Comparison of ENCODE assay signal across 1 cellular context in genomic region chr19:12639901-12640613, GRCh38.
TF ChIP-seq lines count a peak whose summit lies in the region.

No MANE protein-coding gene starts in this region.

TF ChIP-seq in HepG2, 621 proteins besides CTCF, POLR2A, EP300 and RAD21 (continues in another document):
- 0 out of 2 replicates have a peak, but pooled peaks have one; percentile 27 for TF ChIP-seq ZNF317 (CRISPR knock-in tag; IDR thresholded peaks at IDR 0.05)
- peak; percentile 30; the same call in 1 of the 2 replicates for TF ChIP-seq ZNF574 (CRISPR knock-in tag; IDR thresholded peaks at IDR 0.05)
- TF ChIP-seq LCORL (IDR thresholded peaks at IDR 0.05): no peak
- TF ChIP-seq LCORL (CRISPR knock-in tag; IDR thresholded peaks at IDR 0.05): no peak
- no peak for TF ChIP-seq ZNF451 (CRISPR knock-in tag; IDR thresholded peaks at IDR 0.05)
- peak; percentile 34; the same call in 1 of the 2 replicates for TF ChIP-seq IKZF5 (CRISPR knock-in tag; IDR thresholded peaks at IDR 0.05)
- no peak for TF ChIP-seq ELF4 (CRISPR knock-in tag; IDR thresholded peaks at IDR 0.05; ENCODE audit: borderline replicate concordance)
- TF ChIP-seq ZNF619 (CRISPR knock-in tag; IDR thresholded peaks at IDR 0.05): 0 out of 2 replicates have a peak, but pooled peaks have one; percentile 36
- TF ChIP-seq ZNF883 (CRISPR knock-in tag; IDR thresholded peaks at IDR 0.05; ENCODE audit: not compliant biosample characterization): peak; percentile 49
- TF ChIP-seq STAT5B (CRISPR knock-in tag; IDR thresholded peaks at IDR 0.05): no peak
- TF ChIP-seq, protein P1, sequence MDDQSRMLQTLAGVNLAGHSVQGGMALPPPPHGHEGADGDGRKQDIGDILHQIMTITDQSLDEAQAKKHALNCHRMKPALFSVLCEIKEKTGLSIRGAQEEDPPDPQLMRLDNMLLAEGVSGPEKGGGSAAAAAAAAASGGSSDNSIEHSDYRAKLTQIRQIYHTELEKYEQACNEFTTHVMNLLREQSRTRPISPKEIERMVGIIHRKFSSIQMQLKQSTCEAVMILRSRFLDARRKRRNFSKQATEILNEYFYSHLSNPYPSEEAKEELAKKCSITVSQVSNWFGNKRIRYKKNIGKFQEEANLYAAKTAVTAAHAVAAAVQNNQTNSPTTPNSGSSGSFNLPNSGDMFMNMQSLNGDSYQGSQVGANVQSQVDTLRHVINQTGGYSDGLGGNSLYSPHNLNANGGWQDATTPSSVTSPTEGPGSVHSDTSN (CRISPR knock-in tag; IDR thresholded peaks at IDR 0.05; ENCODE audit: borderline replicate concordance): no peak
- TF ChIP-seq ZBTB10 (CRISPR knock-in tag; IDR thresholded peaks at IDR 0.05; ENCODE audit: borderline replicate concordance): no peak
- no peak for TF ChIP-seq ZKSCAN1 (IDR thresholded peaks at IDR 0.05; ENCODE audit: low read length)
- TF ChIP-seq BORCS8-MEF2B (CRISPR knock-in tag; IDR thresholded peaks at IDR 0.05): no peak
- TF ChIP-seq ZNF251 (CRISPR knock-in tag; IDR thresholded peaks at IDR 0.05): no peak
- TF ChIP-seq HDAC2 (CRISPR knock-in tag; IDR thresholded peaks at IDR 0.05): 0 out of 2 replicates have a peak, but pooled peaks have one; percentile 18
- TF ChIP-seq ZNF792 (CRISPR knock-in tag; IDR thresholded peaks at IDR 0.05): 0 out of 2 replicates have a peak, but pooled peaks have one; percentile 26
- no peak for TF ChIP-seq EZH2 (conservative IDR thresholded peaks at IDR 0.05; ENCODE audit: low read depth, low read length)
- peak; percentile 68 for TF ChIP-seq SKI (IDR thresholded peaks at IDR 0.05; ENCODE audit: partially characterized antibody)
- TF ChIP-seq MTA1 (CRISPR knock-in tag; IDR thresholded peaks at IDR 0.05; ENCODE audit: borderline replicate concordance): peak; percentile 30; the same call in 1 of the 2 replicates
- TF ChIP-seq, protein P2, sequence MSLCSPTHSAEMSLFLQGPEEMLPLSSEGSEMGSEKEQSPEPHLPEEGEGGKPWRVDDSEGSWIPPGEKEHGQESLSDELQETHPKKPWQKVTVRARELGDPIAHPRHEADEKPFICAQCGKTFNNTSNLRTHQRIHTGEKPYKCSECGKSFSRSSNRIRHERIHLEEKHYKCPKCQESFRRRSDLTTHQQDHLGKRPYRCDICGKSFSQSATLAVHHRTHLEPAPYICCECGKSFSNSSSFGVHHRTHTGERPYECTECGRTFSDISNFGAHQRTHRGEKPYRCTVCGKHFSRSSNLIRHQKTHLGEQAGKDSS (CRISPR knock-in tag; IDR thresholded peaks at IDR 0.05; ENCODE audit: borderline replicate concordance, low read depth): peak; percentile 21; the same call in 1 of the 2 replicates
- TF ChIP-seq ZSCAN20 (CRISPR knock-in tag; IDR thresholded peaks at IDR 0.05; ENCODE audit: borderline replicate concordance): peak; percentile 94
- TF ChIP-seq ZMYM3 (CRISPR knock-in tag; IDR thresholded peaks at IDR 0.05): peak; percentile 56; the same call in 1 of the 2 replicates
- TF ChIP-seq, protein P3, sequence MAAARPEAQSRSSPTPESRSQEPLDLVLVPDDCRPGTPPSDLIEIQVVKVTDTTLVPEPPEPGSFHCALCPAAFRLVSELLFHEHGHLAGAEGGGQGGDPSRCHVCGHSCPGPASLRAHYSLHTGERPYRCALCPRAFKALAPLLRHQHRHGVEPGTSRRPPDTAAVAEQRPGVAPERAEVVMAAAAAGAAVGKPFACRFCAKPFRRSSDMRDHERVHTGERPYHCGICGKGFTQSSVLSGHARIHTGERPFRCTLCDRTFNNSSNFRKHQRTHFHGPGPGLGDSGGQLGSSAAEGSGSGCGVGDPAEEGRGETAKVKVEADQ (CRISPR knock-in tag; IDR thresholded peaks at IDR 0.05; ENCODE audit: borderline replicate concordance): no peak
- TF ChIP-seq, protein P4, sequence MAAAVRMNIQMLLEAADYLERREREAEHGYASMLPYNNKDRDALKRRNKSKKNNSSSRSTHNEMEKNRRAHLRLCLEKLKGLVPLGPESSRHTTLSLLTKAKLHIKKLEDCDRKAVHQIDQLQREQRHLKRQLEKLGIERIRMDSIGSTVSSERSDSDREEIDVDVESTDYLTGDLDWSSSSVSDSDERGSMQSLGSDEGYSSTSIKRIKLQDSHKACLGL (CRISPR knock-in tag; IDR thresholded peaks at IDR 0.05): 0 out of 2 replicates have a peak, but pooled peaks have one; percentile 32
- TF ChIP-seq XBP1 (CRISPR knock-in tag; IDR thresholded peaks at IDR 0.05): no peak
- TF ChIP-seq SMC3 (IDR thresholded peaks at IDR 0.05; ENCODE audit: low read length): 0 out of 2 replicates have a peak, but pooled peaks have one; percentile 9
- no peak for TF ChIP-seq ZNF446 (CRISPR knock-in tag; IDR thresholded peaks at IDR 0.05)
- 0 out of 2 replicates have a peak, but pooled peaks have one; percentile 24 for TF ChIP-seq ARNTL (CRISPR knock-in tag; IDR thresholded peaks at IDR 0.05)
- TF ChIP-seq ZNF598 (CRISPR knock-in tag; IDR thresholded peaks at IDR 0.05; ENCODE audit: borderline replicate concordance): 0 out of 2 replicates have a peak, but pooled peaks have one; percentile 77
- TF ChIP-seq, protein P5, sequence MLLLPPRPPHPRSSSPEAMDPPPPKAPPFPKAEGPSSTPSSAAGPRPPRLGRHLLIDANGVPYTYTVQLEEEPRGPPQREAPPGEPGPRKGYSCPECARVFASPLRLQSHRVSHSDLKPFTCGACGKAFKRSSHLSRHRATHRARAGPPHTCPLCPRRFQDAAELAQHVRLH (CRISPR knock-in tag; IDR thresholded peaks at IDR 0.05; ENCODE audit: borderline replicate concordance, low read depth): 0 out of 2 replicates have a peak, but pooled peaks have one; percentile 45
- TF ChIP-seq IRF2 (CRISPR knock-in tag; IDR thresholded peaks at IDR 0.05): peak; percentile 46; the same call in 1 of the 2 replicates
- TF ChIP-seq ZNF17 (CRISPR knock-in tag; IDR thresholded peaks at IDR 0.05): no peak
- 0 out of 2 replicates have a peak, but pooled peaks have one; percentile 56 for TF ChIP-seq MEIS1 (CRISPR knock-in tag; IDR thresholded peaks at IDR 0.05; ENCODE audit: borderline replicate concordance)
- TF ChIP-seq MEF2D (CRISPR knock-in tag; IDR thresholded peaks at IDR 0.05): no peak
- TF ChIP-seq HOXA3 (CRISPR knock-in tag; IDR thresholded peaks at IDR 0.05): peak; percentile 56; the same call in 1 of the 2 replicates
- no peak for TF ChIP-seq ZNF749 (CRISPR knock-in tag; IDR thresholded peaks at IDR 0.05; ENCODE audit: borderline replicate concordance)
- 0 out of 2 replicates have a peak, but pooled peaks have one; percentile 15 for TF ChIP-seq PAXIP1 (CRISPR knock-in tag; conservative IDR thresholded peaks at IDR 0.05)
- 0 out of 2 replicates have a peak, but pooled peaks have one; percentile 20 for TF ChIP-seq CAMTA2 (CRISPR knock-in tag; IDR thresholded peaks at IDR 0.05; ENCODE audit: borderline replicate concordance)
- peak; percentile 75 for TF ChIP-seq CBFB (CRISPR knock-in tag; IDR thresholded peaks at IDR 0.05)
- 0 out of 2 replicates have a peak, but pooled peaks have one; percentile 12 for TF ChIP-seq ATF2 (CRISPR knock-in tag; IDR thresholded peaks at IDR 0.05)
- TF ChIP-seq ZNF333 (CRISPR knock-in tag; IDR thresholded peaks at IDR 0.05; ENCODE audit: borderline replicate concordance): 0 out of 2 replicates have a peak, but pooled peaks have one; percentile 49
- TF ChIP-seq NR2F6 (IDR thresholded peaks at IDR 0.05): no peak
- 0 out of 2 replicates have a peak, but pooled peaks have one; percentile 30 for TF ChIP-seq NR2F6 (CRISPR knock-in tag; IDR thresholded peaks at IDR 0.05)
- TF ChIP-seq, protein P6, sequence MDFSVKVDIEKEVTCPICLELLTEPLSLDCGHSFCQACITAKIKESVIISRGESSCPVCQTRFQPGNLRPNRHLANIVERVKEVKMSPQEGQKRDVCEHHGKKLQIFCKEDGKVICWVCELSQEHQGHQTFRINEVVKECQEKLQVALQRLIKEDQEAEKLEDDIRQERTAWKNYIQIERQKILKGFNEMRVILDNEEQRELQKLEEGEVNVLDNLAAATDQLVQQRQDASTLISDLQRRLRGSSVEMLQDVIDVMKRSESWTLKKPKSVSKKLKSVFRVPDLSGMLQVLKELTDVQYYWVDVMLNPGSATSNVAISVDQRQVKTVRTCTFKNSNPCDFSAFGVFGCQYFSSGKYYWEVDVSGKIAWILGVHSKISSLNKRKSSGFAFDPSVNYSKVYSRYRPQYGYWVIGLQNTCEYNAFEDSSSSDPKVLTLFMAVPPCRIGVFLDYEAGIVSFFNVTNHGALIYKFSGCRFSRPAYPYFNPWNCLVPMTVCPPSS (IDR thresholded peaks at IDR 0.05): no peak
